ENCODE assay signal across 1 cellular context in the genomic region with DNA sequence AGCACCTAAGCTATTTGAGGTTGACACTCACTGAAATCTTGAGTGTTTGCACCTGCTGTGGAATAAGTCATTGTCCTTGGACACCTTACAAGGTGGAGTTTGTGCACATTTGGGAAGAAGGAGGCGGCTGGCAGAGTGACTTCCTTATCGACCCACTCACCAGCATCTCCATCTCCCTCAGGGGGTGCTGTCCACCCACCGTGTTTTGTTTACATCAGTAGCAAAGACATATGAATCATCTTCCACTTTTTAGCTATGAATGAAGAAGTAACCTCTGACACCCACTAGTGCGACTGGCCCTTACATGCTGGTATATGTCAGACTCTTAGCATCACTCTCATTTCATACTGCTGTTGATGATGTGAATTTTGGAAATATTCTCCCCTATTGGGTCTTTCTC.
A peak's percentile ranks its signal among the peaks of the same experiment; 100 is the strongest.
TF ChIP-seq lines count a peak whose summit lies in the region.

No MANE protein-coding gene starts in this region.

TF ChIP-seq in GM12878, 131 proteins besides CTCF, POLR2A, EP300 and RAD21 (continued from another document):
- TF ChIP-seq, protein P1, sequence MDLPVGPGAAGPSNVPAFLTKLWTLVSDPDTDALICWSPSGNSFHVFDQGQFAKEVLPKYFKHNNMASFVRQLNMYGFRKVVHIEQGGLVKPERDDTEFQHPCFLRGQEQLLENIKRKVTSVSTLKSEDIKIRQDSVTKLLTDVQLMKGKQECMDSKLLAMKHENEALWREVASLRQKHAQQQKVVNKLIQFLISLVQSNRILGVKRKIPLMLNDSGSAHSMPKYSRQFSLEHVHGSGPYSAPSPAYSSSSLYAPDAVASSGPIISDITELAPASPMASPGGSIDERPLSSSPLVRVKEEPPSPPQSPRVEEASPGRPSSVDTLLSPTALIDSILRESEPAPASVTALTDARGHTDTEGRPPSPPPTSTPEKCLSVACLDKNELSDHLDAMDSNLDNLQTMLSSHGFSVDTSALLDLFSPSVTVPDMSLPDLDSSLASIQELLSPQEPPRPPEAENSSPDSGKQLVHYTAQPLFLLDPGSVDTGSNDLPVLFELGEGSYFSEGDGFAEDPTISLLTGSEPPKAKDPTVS (IDR thresholded peaks at IDR 0.05; ENCODE audit: low read depth, low read length): no peak
- no peak for TF ChIP-seq NFYA (IDR thresholded peaks at IDR 0.05; ENCODE audit: borderline replicate concordance, low read depth, low read length)
- TF ChIP-seq, protein P2, sequence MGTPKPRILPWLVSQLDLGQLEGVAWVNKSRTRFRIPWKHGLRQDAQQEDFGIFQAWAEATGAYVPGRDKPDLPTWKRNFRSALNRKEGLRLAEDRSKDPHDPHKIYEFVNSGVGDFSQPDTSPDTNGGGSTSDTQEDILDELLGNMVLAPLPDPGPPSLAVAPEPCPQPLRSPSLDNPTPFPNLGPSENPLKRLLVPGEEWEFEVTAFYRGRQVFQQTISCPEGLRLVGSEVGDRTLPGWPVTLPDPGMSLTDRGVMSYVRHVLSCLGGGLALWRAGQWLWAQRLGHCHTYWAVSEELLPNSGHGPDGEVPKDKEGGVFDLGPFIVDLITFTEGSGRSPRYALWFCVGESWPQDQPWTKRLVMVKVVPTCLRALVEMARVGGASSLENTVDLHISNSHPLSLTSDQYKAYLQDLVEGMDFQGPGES (IDR thresholded peaks at IDR 0.05): no peak
- TF ChIP-seq NR2F1 (conservative IDR thresholded peaks at IDR 0.05): 0 out of 2 replicates have a peak, but pooled peaks have one; percentile 29
- TF ChIP-seq, protein P3, sequence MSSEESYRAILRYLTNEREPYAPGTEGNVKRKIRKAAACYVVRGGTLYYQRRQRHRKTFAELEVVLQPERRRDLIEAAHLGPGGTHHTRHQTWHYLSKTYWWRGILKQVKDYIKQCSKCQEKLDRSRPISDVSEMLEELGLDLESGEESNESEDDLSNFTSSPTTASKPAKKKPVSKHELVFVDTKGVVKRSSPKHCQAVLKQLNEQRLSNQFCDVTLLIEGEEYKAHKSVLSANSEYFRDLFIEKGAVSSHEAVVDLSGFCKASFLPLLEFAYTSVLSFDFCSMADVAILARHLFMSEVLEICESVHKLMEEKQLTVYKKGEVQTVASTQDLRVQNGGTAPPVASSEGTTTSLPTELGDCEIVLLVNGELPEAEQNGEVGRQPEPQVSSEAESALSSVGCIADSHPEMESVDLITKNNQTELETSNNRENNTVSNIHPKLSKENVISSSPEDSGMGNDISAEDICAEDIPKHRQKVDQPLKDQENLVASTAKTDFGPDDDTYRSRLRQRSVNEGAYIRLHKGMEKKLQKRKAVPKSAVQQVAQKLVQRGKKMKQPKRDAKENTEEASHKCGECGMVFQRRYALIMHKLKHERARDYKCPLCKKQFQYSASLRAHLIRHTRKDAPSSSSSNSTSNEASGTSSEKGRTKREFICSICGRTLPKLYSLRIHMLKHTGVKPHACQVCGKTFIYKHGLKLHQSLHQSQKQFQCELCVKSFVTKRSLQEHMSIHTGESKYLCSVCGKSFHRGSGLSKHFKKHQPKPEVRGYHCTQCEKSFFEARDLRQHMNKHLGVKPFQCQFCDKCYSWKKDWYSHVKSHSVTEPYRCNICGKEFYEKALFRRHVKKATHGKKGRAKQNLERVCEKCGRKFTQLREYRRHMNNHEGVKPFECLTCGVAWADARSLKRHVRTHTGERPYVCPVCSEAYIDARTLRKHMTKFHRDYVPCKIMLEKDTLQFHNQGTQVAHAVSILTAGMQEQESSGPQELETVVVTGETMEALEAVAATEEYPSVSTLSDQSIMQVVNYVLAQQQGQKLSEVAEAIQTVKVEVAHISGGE (CRISPR knock-in tag; IDR thresholded peaks at IDR 0.05): no peak
- TF ChIP-seq, protein P4, sequence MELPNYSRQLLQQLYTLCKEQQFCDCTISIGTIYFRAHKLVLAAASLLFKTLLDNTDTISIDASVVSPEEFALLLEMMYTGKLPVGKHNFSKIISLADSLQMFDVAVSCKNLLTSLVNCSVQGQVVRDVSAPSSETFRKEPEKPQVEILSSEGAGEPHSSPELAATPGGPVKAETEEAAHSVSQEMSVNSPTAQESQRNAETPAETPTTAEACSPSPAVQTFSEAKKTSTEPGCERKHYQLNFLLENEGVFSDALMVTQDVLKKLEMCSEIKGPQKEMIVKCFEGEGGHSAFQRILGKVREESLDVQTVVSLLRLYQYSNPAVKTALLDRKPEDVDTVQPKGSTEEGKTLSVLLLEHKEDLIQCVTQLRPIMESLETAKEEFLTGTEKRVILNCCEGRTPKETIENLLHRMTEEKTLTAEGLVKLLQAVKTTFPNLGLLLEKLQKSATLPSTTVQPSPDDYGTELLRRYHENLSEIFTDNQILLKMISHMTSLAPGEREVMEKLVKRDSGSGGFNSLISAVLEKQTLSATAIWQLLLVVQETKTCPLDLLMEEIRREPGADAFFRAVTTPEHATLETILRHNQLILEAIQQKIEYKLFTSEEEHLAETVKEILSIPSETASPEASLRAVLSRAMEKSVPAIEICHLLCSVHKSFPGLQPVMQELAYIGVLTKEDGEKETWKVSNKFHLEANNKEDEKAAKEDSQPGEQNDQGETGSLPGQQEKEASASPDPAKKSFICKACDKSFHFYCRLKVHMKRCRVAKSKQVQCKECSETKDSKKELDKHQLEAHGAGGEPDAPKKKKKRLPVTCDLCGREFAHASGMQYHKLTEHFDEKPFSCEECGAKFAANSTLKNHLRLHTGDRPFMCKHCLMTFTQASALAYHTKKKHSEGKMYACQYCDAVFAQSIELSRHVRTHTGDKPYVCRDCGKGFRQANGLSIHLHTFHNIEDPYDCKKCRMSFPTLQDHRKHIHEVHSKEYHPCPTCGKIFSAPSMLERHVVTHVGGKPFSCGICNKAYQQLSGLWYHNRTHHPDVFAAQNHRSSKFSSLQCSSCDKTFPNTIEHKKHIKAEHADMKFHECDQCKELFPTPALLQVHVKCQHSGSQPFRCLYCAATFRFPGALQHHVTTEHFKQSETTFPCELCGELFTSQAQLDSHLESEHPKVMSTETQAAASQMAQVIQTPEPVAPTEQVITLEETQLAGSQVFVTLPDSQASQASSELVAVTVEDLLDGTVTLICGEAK (IDR thresholded peaks at IDR 0.05; ENCODE audit: borderline replicate concordance): no peak
- TF ChIP-seq, protein P5, sequence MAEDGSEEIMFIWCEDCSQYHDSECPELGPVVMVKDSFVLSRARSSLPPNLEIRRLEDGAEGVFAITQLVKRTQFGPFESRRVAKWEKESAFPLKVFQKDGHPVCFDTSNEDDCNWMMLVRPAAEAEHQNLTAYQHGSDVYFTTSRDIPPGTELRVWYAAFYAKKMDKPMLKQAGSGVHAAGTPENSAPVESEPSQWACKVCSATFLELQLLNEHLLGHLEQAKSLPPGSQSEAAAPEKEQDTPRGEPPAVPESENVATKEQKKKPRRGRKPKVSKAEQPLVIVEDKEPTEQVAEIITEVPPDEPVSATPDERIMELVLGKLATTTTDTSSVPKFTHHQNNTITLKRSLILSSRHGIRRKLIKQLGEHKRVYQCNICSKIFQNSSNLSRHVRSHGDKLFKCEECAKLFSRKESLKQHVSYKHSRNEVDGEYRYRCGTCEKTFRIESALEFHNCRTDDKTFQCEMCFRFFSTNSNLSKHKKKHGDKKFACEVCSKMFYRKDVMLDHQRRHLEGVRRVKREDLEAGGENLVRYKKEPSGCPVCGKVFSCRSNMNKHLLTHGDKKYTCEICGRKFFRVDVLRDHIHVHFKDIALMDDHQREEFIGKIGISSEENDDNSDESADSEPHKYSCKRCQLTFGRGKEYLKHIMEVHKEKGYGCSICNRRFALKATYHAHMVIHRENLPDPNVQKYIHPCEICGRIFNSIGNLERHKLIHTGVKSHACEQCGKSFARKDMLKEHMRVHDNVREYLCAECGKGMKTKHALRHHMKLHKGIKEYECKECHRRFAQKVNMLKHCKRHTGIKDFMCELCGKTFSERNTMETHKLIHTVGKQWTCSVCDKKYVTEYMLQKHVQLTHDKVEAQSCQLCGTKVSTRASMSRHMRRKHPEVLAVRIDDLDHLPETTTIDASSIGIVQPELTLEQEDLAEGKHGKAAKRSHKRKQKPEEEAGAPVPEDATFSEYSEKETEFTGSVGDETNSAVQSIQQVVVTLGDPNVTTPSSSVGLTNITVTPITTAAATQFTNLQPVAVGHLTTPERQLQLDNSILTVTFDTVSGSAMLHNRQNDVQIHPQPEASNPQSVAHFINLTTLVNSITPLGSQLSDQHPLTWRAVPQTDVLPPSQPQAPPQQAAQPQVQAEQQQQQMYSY (CRISPR knock-in tag; IDR thresholded peaks at IDR 0.05): no peak
- TF ChIP-seq SUPT20H (IDR thresholded peaks at IDR 0.05; ENCODE audit: borderline replicate concordance, control insufficient read depth, low read depth, low read length): no peak
- no peak for TF ChIP-seq NFXL1 (IDR thresholded peaks at IDR 0.05; ENCODE audit: borderline replicate concordance)
- no peak for TF ChIP-seq FOXM1 (IDR thresholded peaks at IDR 0.05; ENCODE audit: low read depth, low read length)
- TF ChIP-seq NRF1 (conservative IDR thresholded peaks at IDR 0.05; ENCODE audit: low read depth, low read length): no peak
- TF ChIP-seq GATAD2B (conservative IDR thresholded peaks at IDR 0.05; ENCODE audit: low read depth): 0 out of 2 replicates have a peak, but pooled peaks have one; percentile 19
- TF ChIP-seq NBN (IDR thresholded peaks at IDR 0.05): no peak
- TF ChIP-seq SUZ12 (IDR thresholded peaks at IDR 0.05; ENCODE audit: unreplicated experiment): no peak
- TF ChIP-seq, protein P6, sequence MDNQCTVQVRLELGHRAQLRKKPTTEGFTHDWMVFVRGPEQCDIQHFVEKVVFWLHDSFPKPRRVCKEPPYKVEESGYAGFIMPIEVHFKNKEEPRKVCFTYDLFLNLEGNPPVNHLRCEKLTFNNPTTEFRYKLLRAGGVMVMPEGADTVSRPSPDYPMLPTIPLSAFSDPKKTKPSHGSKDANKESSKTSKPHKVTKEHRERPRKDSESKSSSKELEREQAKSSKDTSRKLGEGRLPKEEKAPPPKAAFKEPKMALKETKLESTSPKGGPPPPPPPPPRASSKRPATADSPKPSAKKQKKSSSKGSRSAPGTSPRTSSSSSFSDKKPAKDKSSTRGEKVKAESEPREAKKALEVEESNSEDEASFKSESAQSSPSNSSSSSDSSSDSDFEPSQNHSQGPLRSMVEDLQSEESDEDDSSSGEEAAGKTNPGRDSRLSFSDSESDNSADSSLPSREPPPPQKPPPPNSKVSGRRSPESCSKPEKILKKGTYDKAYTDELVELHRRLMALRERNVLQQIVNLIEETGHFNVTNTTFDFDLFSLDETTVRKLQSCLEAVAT (IDR thresholded peaks at IDR 0.05): no peak
- TF ChIP-seq SREBF1 (IDR thresholded peaks at IDR 0.05; ENCODE audit: low read length): no peak
- TF ChIP-seq IRF4 (IDR thresholded peaks at IDR 0.05; ENCODE audit: low read depth, low read length): peak; percentile 34; the same call in 1 of the 2 replicates
- no peak for TF ChIP-seq KLF5 (IDR thresholded peaks at IDR 0.05; ENCODE audit: partially characterized antibody)
- TF ChIP-seq, protein P7, sequence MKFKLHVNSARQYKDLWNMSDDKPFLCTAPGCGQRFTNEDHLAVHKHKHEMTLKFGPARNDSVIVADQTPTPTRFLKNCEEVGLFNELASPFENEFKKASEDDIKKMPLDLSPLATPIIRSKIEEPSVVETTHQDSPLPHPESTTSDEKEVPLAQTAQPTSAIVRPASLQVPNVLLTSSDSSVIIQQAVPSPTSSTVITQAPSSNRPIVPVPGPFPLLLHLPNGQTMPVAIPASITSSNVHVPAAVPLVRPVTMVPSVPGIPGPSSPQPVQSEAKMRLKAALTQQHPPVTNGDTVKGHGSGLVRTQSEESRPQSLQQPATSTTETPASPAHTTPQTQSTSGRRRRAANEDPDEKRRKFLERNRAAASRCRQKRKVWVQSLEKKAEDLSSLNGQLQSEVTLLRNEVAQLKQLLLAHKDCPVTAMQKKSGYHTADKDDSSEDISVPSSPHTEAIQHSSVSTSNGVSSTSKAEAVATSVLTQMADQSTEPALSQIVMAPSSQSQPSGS (IDR thresholded peaks at IDR 0.05; ENCODE audit: low read length): no peak
- no peak for TF ChIP-seq MTA3 (IDR thresholded peaks at IDR 0.05; ENCODE audit: borderline replicate concordance, low read length)
- TF ChIP-seq, protein P8, sequence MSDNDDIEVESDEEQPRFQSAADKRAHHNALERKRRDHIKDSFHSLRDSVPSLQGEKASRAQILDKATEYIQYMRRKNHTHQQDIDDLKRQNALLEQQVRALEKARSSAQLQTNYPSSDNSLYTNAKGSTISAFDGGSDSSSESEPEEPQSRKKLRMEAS (IDR thresholded peaks at IDR 0.05; ENCODE audit: low read depth, low read length): no peak
- TF ChIP-seq, protein P9, sequence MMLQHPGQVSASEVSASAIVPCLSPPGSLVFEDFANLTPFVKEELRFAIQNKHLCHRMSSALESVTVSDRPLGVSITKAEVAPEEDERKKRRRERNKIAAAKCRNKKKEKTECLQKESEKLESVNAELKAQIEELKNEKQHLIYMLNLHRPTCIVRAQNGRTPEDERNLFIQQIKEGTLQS (IDR thresholded peaks at IDR 0.05; ENCODE audit: borderline replicate concordance, extremely low read depth, low read depth, low read length): no peak
- TF ChIP-seq POLR2AphosphoS2 (IDR thresholded peaks at IDR 0.05; ENCODE audit: low read depth, low read length): no peak
- no peak for TF ChIP-seq ZNF217 (IDR thresholded peaks at IDR 0.05)
- TF ChIP-seq DPF2 (IDR thresholded peaks at IDR 0.05): 0 out of 2 replicates have a peak, but pooled peaks have one; percentile 27
- no peak for TF ChIP-seq NFIC (IDR thresholded peaks at IDR 0.05; ENCODE audit: low read depth, low read length)
